In the genomic region with DNA sequence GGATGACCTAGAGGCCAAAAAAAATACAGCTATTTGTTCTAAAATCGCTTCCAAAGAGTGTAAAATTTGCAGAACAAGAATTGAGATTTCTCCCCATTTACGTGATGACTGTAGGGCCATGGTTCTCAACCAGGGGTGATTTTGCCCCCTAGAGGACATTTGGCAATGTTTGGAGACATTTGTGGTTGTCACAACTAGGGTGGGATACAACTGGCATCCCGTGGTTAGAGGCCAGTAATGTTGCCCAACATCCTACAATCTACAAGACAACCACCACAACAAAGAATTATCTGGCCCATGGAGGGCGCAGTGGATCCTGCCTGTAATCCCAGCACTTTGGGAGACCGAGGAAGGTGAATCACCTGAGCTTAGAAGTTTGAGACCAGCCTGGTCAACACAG, we compare ENCODE assay signal across 3 cellular contexts.
TF ChIP-seq lines count a peak whose summit lies in the region.

No MANE protein-coding gene starts in this region.

TF ChIP-seq in SK-N-SH, 30 proteins besides CTCF, POLR2A, EP300 and RAD21:
- TF ChIP-seq, protein P1, sequence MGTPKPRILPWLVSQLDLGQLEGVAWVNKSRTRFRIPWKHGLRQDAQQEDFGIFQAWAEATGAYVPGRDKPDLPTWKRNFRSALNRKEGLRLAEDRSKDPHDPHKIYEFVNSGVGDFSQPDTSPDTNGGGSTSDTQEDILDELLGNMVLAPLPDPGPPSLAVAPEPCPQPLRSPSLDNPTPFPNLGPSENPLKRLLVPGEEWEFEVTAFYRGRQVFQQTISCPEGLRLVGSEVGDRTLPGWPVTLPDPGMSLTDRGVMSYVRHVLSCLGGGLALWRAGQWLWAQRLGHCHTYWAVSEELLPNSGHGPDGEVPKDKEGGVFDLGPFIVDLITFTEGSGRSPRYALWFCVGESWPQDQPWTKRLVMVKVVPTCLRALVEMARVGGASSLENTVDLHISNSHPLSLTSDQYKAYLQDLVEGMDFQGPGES (IDR thresholded peaks at IDR 0.05; ENCODE audit: low read depth, low read length), result no peak
- TF ChIP-seq ELF1 (IDR thresholded peaks at IDR 0.05) (no peak), TAF1 (IDR thresholded peaks at IDR 0.05; ENCODE audit: borderline replicate concordance, low read depth, low read length) (no peak), SMC3 (IDR thresholded peaks at IDR 0.05; ENCODE audit: low read depth, low read length) (0 out of 2 replicates have a peak, but pooled peaks have one; percentile 8), NFIC (IDR thresholded peaks at IDR 0.05; ENCODE audit: borderline replicate concordance) (no peak)
- TF ChIP-seq, protein P2, sequence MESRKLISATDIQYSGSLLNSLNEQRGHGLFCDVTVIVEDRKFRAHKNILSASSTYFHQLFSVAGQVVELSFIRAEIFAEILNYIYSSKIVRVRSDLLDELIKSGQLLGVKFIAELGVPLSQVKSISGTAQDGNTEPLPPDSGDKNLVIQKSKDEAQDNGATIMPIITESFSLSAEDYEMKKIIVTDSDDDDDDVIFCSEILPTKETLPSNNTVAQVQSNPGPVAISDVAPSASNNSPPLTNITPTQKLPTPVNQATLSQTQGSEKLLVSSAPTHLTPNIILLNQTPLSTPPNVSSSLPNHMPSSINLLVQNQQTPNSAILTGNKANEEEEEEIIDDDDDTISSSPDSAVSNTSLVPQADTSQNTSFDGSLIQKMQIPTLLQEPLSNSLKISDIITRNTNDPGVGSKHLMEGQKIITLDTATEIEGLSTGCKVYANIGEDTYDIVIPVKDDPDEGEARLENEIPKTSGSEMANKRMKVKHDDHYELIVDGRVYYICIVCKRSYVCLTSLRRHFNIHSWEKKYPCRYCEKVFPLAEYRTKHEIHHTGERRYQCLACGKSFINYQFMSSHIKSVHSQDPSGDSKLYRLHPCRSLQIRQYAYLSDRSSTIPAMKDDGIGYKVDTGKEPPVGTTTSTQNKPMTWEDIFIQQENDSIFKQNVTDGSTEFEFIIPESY (IDR thresholded peaks at IDR 0.05; ENCODE audit: borderline replicate concordance, low read depth), result no peak

TF ChIP-seq in SK-N-SH treated with all-trans-retinoic acid at 6 μM for 48 hours, 23 proteins besides CTCF, POLR2A, EP300 and RAD21:
- TF ChIP-seq RARB (CRISPR knock-in tag; IDR thresholded peaks at IDR 0.05), result no peak
- no peak for TF ChIP-seq TCF4 (CRISPR knock-in tag; IDR thresholded peaks at IDR 0.05; ENCODE audit: borderline replicate concordance)
- TF ChIP-seq, protein P3, sequence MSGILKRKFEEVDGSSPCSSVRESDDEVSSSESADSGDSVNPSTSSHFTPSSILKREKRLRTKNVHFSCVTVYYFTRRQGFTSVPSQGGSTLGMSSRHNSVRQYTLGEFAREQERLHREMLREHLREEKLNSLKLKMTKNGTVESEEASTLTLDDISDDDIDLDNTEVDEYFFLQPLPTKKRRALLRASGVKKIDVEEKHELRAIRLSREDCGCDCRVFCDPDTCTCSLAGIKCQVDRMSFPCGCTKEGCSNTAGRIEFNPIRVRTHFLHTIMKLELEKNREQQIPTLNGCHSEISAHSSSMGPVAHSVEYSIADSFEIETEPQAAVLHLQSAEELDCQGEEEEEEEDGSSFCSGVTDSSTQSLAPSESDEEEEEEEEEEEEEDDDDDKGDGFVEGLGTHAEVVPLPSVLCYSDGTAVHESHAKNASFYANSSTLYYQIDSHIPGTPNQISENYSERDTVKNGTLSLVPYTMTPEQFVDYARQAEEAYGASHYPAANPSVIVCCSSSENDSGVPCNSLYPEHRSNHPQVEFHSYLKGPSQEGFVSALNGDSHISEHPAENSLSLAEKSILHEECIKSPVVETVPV (CRISPR knock-in tag; IDR thresholded peaks at IDR 0.05), result no peak
- TF ChIP-seq ZNF8 (CRISPR knock-in tag; IDR thresholded peaks at IDR 0.05), result no peak
- TF ChIP-seq, protein P4, sequence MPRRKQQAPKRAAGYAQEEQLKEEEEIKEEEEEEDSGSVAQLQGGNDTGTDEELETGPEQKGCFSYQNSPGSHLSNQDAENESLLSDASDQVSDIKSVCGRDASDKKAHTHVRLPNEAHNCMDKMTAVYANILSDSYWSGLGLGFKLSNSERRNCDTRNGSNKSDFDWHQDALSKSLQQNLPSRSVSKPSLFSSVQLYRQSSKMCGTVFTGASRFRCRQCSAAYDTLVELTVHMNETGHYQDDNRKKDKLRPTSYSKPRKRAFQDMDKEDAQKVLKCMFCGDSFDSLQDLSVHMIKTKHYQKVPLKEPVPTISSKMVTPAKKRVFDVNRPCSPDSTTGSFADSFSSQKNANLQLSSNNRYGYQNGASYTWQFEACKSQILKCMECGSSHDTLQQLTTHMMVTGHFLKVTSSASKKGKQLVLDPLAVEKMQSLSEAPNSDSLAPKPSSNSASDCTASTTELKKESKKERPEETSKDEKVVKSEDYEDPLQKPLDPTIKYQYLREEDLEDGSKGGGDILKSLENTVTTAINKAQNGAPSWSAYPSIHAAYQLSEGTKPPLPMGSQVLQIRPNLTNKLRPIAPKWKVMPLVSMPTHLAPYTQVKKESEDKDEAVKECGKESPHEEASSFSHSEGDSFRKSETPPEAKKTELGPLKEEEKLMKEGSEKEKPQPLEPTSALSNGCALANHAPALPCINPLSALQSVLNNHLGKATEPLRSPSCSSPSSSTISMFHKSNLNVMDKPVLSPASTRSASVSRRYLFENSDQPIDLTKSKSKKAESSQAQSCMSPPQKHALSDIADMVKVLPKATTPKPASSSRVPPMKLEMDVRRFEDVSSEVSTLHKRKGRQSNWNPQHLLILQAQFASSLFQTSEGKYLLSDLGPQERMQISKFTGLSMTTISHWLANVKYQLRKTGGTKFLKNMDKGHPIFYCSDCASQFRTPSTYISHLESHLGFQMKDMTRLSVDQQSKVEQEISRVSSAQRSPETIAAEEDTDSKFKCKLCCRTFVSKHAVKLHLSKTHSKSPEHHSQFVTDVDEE (CRISPR knock-in tag; IDR thresholded peaks at IDR 0.05), result no peak
- no peak for TF ChIP-seq PPARA (CRISPR knock-in tag; IDR thresholded peaks at IDR 0.05; ENCODE audit: borderline replicate concordance)
- no peak for TF ChIP-seq BACH2 (CRISPR knock-in tag; IDR thresholded peaks at IDR 0.05; ENCODE audit: borderline replicate concordance)
- TF ChIP-seq, protein P5, sequence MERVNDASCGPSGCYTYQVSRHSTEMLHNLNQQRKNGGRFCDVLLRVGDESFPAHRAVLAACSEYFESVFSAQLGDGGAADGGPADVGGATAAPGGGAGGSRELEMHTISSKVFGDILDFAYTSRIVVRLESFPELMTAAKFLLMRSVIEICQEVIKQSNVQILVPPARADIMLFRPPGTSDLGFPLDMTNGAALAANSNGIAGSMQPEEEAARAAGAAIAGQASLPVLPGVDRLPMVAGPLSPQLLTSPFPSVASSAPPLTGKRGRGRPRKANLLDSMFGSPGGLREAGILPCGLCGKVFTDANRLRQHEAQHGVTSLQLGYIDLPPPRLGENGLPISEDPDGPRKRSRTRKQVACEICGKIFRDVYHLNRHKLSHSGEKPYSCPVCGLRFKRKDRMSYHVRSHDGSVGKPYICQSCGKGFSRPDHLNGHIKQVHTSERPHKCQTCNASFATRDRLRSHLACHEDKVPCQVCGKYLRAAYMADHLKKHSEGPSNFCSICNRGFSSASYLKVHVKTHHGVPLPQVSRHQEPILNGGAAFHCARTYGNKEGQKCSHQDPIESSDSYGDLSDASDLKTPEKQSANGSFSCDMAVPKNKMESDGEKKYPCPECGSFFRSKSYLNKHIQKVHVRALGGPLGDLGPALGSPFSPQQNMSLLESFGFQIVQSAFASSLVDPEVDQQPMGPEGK (CRISPR knock-in tag; IDR thresholded peaks at IDR 0.05; ENCODE audit: borderline replicate concordance), result no peak
- TF ChIP-seq ZC3H10 (CRISPR knock-in tag; IDR thresholded peaks at IDR 0.05), result no peak
TF ChIP-seq in SK-N-SH treated with all-trans-retinoic acid at 6 μM for 48 hours: peak in this region for 0.

TF ChIP-seq in K562, 482 proteins besides CTCF, POLR2A, EP300 and RAD21:
- TF ChIP-seq GABPA (tag; conservative IDR thresholded peaks at IDR 0.05; ENCODE audit: low read depth), result no peak
- TF ChIP-seq CEBPB (tag; IDR thresholded peaks at IDR 0.05), result peak; percentile 23; the same call in 1 of the 2 replicates
